Comparison of ENCODE assay signal across 10 cellular contexts in the genomic region with DNA sequence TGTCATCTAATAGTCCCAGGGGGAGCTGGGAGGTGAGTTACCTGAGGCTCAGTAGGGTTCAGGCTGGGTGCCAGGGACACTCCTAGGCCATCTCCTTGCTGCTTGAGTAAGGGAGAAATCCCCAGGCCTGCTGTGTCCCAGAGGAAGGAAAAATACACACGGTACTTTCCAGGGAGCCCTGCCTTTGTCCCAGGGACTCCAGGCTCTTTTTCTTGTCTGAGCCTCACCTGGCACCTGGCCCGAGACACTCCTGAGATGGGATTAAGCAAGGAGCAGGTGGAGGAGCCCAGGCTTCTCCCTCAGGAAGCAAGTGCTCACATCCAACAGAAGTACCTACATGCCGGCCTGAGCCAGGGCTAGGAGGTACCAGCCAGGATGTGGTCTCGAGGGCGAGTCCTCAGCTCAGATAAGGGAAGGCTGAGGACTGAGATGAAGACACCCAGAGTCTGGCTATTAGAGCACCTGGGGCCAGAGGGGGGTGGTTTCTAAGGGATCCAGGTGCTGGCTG. TPM values are rescaled to one million over a fixed set of nuclear protein-coding genes. Genes with fewer than 3 reads are reported as not detected.
DNase-seq lines count a peak whose midpoint lies in the region; ATAC-seq, FAIRE-seq and TF ChIP-seq lines count a peak whose summit lies in the region.
"Had no signal": no experiment of that assay in that cellular context is flagged by ENCODE, and none has a peak within 500 bp of the region (broad histone marks: within the 10 kb centered on the region; RNA-seq: fewer than 3 reads in every experiment).

No MANE protein-coding gene starts in this region.

- CTCF ChIA-PET in activated CD8-positive, alpha-beta T cell treated with anti-CD3 and anti-CD28 coated beads, Interleukin-2, amount 10 ng/mL, durations not matched to agents 7 days and 5 days (lab: Charles Lee): interaction anchor here (0.6 to 5.5 kb wide), 6 partner anchors 10 to 76 kb away, joined by 3 to 57 read pairs (median 8); partner anchors contain the start of genes SCO2 and SYCE3

- POLR2A ChIA-PET in activated CD8-positive, alpha-beta T cell treated with anti-CD3 and anti-CD28 coated beads, Interleukin-2, amount 10 ng/mL, durations not matched to agents 7 days and 5 days (lab: Charles Lee): interaction anchor here (0.7 to 8.4 kb wide), 10 partner anchors 15 to 300 kb away, joined by 3 to 142 read pairs (median 4); partner anchors contain the start of genes CHKB, LMF2, NCAPH2 and SCO2

- ATAC-seq in activated CD8-positive, alpha-beta T cell treated with anti-CD3 and anti-CD28 coated beads, Interleukin-2, amount 10 ng/mL, durations not matched to agents 7 days and 5 days: peak; percentile 27
- ATAC-seq in left lobe of liver (no peak), HG02870 (IDR thresholded peaks at IDR 0.05; ENCODE audit: unreplicated experiment) (no peak), HG03025 (IDR thresholded peaks at IDR 0.05; ENCODE audit: low FRiP score, unreplicated experiment) (no peak)

- peak; percentile 17 for TF ChIP-seq POLR2A in GM19099 (IDR thresholded peaks at IDR 0.05; ENCODE audit: extremely low read depth, insufficient read length, low read depth)

- FAIRE-seq in HTR-8/SVneo (lab: Jason Lieb, UNC): no peak
- FAIRE-seq: D721Med had no signal

- peaks cover 14% of the 10 kb centered on the region for H3K36me3 Mint-ChIP-seq in activated CD8-positive, alpha-beta T cell treated with anti-CD3 and anti-CD28 coated beads, Interleukin-2, amount 10 ng/mL, durations not matched to agents 7 days and 5 days (ENCODE audit: low read depth)

- H3K27ac Mint-ChIP-seq in activated CD8-positive, alpha-beta T cell treated with anti-CD3 and anti-CD28 coated beads, Interleukin-2, amount 10 ng/mL, durations not matched to agents 7 days and 5 days: peak overlapping the region; percentile 86

- H3K9me3 Mint-ChIP-seq in activated CD8-positive, alpha-beta T cell treated with anti-CD3 and anti-CD28 coated beads, Interleukin-2, amount 10 ng/mL, durations not matched to agents 7 days and 5 days (ENCODE audit: insufficient read depth): no peaks in the 10 kb centered on the region

- DNase-seq in AG20443 (ENCODE audit: low spot score) (peak; percentile 8), left lobe of liver (ENCODE audit: low spot score) (peak; percentile 52), HTR-8/SVneo (ENCODE audit: insufficient read length, low spot score) (no peak), superior temporal gyrus (ENCODE audit: extremely low spot score) (no peak)
- peak; percentile 59 for DNase-seq in activated CD8-positive, alpha-beta T cell treated with anti-CD3 and anti-CD28 coated beads, Interleukin-2, amount 10 ng/mL, durations not matched to agents 7 days and 5 days

- H3K4me1 Mint-ChIP-seq in activated CD8-positive, alpha-beta T cell treated with anti-CD3 and anti-CD28 coated beads, Interleukin-2, amount 10 ng/mL, durations not matched to agents 7 days and 5 days (ENCODE audit: low read depth): peaks cover 57% of the 10 kb centered on the region

- H3K27me3 Mint-ChIP-seq in activated CD8-positive, alpha-beta T cell treated with anti-CD3 and anti-CD28 coated beads, Interleukin-2, amount 10 ng/mL, durations not matched to agents 7 days and 5 days (ENCODE audit: low read depth): no peaks in the 10 kb centered on the region

- peak overlapping the region; percentile 60 for H3K4me3 Mint-ChIP-seq in activated CD8-positive, alpha-beta T cell treated with anti-CD3 and anti-CD28 coated beads, Interleukin-2, amount 10 ng/mL, durations not matched to agents 7 days and 5 days

RNA-seq across cellular contexts. Expression of gene KLHDC7B, which starts 0.9 kb away (rescaled TPM):
- total RNA-seq in activated CD8-positive, alpha-beta T cell treated with anti-CD3 and anti-CD28 coated beads, Interleukin-2, amount 10 ng/mL, durations not matched to agents 7 days and 5 days: 10 to 100 TPM; 10.6 to 12.0 TPM
- total RNA-seq in left lobe of liver: 0.05 TPM
- total RNA-seq: skeletal muscle tissue had no signal

RNA-seq across cellular contexts. Expression of gene TYMP, which starts 15.0 kb away (rescaled TPM):
- total RNA-seq in activated CD8-positive, alpha-beta T cell treated with anti-CD3 and anti-CD28 coated beads, Interleukin-2, amount 10 ng/mL, durations not matched to agents 7 days and 5 days: 10 to 100 TPM; 71.8 to 76.6 TPM
- 80.0 TPM for total RNA-seq in left lobe of liver

RNA-seq across cellular contexts. Expression of gene SYCE3, which starts 17.9 kb away (rescaled TPM):
- not detected for total RNA-seq in activated CD8-positive, alpha-beta T cell treated with anti-CD3 and anti-CD28 coated beads, Interleukin-2, amount 10 ng/mL, durations not matched to agents 7 days and 5 days
- 0.45 TPM for total RNA-seq in left lobe of liver
- total RNA-seq: skeletal muscle tissue had no signal

RNA-seq across cellular contexts. Expression of gene SCO2, which starts 19.4 kb away (rescaled TPM):
- 10 to 100 TPM; 11.7 to 13.9 TPM for total RNA-seq in activated CD8-positive, alpha-beta T cell treated with anti-CD3 and anti-CD28 coated beads, Interleukin-2, amount 10 ng/mL, durations not matched to agents 7 days and 5 days
- not detected for total RNA-seq in left lobe of liver

RNA-seq across cellular contexts. Expression of gene CPT1B, which starts 33.4 kb away (rescaled TPM):
- total RNA-seq in activated CD8-positive, alpha-beta T cell treated with anti-CD3 and anti-CD28 coated beads, Interleukin-2, amount 10 ng/mL, durations not matched to agents 7 days and 5 days: 10 to 100 TPM; 77.4 to 80.9 TPM
- 24.7 TPM for total RNA-seq in left lobe of liver

Comparison
In these comparisons a context has a peak if more than half of its experiments do, and no peak if none do; other contexts are left out.
1. DNase-seq: peak in AG20443 (single experiment), activated CD8-positive, alpha-beta T cell treated with anti-CD3 and anti-CD28 coated beads, Interleukin-2, amount 10 ng/mL, durations not matched to agents 7 days and 5 days (single experiment) and left lobe of liver (single experiment); none in HTR-8/SVneo (single experiment) and superior temporal gyrus (single experiment).
2. RNA of gene KLHDC7B, which starts 0.9 kb away (total RNA-seq): 10.6 to 12.0 TPM in activated CD8-positive, alpha-beta T cell treated with anti-CD3 and anti-CD28 coated beads, Interleukin-2, amount 10 ng/mL, durations not matched to agents 7 days and 5 days; 0.05 TPM in left lobe of liver (single experiment); every median in the first group is over 10 times any median in the second.